Comparison of ENCODE assay signal across 1 cellular context in the genomic region with DNA sequence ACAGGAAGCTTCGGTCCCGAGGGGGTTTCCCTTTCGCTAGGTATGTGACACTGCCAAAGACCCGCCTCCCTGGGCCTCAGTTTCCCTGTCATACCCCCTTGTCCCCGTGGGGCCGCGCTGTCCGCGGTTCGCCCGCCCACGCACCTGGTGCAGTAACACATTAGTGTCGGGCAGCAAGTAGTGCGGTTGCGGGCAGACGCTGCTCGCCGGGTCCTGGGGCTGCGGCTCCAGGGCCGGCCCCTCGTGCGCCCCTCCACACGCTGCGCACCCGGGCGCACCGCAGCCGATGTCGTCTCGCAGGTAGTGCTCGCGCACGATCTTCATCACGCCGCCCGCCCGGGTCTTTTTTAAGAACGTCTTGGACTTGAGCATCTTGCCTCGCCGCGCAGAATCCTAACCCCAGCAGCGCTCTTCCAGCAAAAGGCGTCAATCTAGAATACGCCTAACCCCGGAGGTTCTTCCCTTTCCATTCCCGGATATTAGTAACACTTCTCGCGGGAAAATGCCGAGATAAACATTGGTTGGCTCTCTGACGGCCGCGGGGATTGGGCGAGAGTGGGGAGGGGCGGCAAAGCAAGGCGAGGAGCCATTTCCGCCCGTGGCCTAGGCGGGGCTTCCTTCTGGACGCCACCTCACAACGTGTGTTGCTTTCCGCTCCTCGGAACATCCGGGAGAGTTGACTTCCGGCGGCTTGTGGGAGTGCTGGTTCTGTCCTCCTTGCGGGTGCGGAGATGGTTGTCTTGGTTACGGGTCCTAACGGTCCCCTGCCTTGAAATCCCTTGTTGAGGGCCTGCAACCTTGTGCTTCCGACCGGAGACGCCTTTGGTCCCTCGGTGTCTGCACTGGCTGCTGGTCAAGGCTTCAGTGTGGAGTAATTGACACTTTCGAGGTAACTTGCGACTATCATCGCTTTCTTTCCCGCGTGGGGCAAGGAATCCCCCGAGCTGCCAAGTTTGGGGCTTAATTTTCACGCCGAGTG.
TF ChIP-seq lines count a peak whose summit lies in the region.

A gene with protein sequence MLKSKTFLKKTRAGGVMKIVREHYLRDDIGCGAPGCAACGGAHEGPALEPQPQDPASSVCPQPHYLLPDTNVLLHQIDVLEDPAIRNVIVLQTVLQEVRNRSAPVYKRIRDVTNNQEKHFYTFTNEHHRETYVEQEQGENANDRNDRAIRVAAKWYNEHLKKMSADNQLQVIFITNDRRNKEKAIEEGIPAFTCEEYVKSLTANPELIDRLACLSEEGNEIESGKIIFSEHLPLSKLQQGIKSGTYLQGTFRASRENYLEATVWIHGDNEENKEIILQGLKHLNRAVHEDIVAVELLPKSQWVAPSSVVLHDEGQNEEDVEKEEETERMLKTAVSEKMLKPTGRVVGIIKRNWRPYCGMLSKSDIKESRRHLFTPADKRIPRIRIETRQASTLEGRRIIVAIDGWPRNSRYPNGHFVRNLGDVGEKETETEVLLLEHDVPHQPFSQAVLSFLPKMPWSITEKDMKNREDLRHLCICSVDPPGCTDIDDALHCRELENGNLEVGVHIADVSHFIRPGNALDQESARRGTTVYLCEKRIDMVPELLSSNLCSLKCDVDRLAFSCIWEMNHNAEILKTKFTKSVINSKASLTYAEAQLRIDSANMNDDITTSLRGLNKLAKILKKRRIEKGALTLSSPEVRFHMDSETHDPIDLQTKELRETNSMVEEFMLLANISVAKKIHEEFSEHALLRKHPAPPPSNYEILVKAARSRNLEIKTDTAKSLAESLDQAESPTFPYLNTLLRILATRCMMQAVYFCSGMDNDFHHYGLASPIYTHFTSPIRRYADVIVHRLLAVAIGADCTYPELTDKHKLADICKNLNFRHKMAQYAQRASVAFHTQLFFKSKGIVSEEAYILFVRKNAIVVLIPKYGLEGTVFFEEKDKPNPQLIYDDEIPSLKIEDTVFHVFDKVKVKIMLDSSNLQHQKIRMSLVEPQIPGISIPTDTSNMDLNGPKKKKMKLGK (minus strand): TSS at position 440 of the 979 bp plus-strand sequence. CDS start 68 bp downstream, at position 372.
A gene with protein sequence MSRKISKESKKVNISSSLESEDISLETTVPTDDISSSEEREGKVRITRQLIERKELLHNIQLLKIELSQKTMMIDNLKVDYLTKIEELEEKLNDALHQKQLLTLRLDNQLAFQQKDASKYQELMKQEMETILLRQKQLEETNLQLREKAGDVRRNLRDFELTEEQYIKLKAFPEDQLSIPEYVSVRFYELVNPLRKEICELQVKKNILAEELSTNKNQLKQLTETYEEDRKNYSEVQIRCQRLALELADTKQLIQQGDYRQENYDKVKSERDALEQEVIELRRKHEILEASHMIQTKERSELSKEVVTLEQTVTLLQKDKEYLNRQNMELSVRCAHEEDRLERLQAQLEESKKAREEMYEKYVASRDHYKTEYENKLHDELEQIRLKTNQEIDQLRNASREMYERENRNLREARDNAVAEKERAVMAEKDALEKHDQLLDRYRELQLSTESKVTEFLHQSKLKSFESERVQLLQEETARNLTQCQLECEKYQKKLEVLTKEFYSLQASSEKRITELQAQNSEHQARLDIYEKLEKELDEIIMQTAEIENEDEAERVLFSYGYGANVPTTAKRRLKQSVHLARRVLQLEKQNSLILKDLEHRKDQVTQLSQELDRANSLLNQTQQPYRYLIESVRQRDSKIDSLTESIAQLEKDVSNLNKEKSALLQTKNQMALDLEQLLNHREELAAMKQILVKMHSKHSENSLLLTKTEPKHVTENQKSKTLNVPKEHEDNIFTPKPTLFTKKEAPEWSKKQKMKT (plus strand): TSS at position 673 of the 979 bp plus-strand sequence. CDS start 1,337 bp downstream, outside the sequence.

TF ChIP-seq in HepG2, 621 proteins besides CTCF, POLR2A, EP300 and RAD21 (continued from another document and continues in another):
- TF ChIP-seq, protein P1, sequence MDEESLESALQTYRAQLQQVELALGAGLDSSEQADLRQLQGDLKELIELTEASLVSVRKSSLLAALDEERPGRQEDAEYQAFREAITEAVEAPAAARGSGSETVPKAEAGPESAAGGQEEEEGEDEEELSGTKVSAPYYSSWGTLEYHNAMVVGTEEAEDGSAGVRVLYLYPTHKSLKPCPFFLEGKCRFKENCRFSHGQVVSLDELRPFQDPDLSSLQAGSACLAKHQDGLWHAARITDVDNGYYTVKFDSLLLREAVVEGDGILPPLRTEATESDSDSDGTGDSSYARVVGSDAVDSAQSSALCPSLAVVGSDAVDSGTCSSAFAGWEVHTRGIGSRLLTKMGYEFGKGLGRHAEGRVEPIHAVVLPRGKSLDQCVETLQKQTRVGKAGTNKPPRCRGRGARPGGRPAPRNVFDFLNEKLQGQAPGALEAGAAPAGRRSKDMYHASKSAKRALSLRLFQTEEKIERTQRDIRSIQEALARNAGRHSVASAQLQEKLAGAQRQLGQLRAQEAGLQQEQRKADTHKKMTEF (CRISPR knock-in tag; IDR thresholded peaks at IDR 0.05) = peak; percentile 75
- TF ChIP-seq ZNF543 (CRISPR knock-in tag; IDR thresholded peaks at IDR 0.05) (no peak), NBN (conservative IDR thresholded peaks at IDR 0.05) (no peak), PPARG (CRISPR knock-in tag; conservative IDR thresholded peaks at IDR 0.05) (no peak), MXD4 (CRISPR knock-in tag; IDR thresholded peaks at IDR 0.05) (0 out of 2 replicates have a peak, but pooled peaks have one; percentile 41), BCL6 (CRISPR knock-in tag; IDR thresholded peaks at IDR 0.05) (peak; percentile 6; the same call in 1 of the 2 replicates), ZNF121 (CRISPR knock-in tag; IDR thresholded peaks at IDR 0.05) (no peak), SP5 (CRISPR knock-in tag; IDR thresholded peaks at IDR 0.05; ENCODE audit: borderline replicate concordance, low read depth) (0 out of 2 replicates have a peak, but pooled peaks have one; percentile 10), MAFK (conservative IDR thresholded peaks at IDR 0.05 in 1 of 2, IDR thresholded peaks at IDR 0.05 in 1 of 2; ENCODE audit: low read length in 2 of 2) (no peak), SOX5 (CRISPR knock-in tag; IDR thresholded peaks at IDR 0.05; ENCODE audit: borderline replicate concordance) (peak; percentile 39; the same call in 1 of the 2 replicates), FIP1L1 (IDR thresholded peaks at IDR 0.05; ENCODE audit: borderline replicate concordance, insufficient read depth, low read depth, low read length) (no peak), ZSCAN22 (CRISPR knock-in tag; IDR thresholded peaks at IDR 0.05) (no peak), ZSCAN12 (CRISPR knock-in tag; IDR thresholded peaks at IDR 0.05) (no peak), ZNF225 (CRISPR knock-in tag; IDR thresholded peaks at IDR 0.05) (no peak), FOXM1 (CRISPR knock-in tag; IDR thresholded peaks at IDR 0.05) (no peak), PCBP2 (optimal IDR thresholded peaks at IDR 0.05; ENCODE audit: low read depth, low read length, poor library complexity, severe bottlenecking) (no peak), NFATC3 (CRISPR knock-in tag; IDR thresholded peaks at IDR 0.05) (no peak), ERF (CRISPR knock-in tag; IDR thresholded peaks at IDR 0.05) (peak; percentile 74; the same call in 1 of the 2 replicates), FOSL2 (CRISPR knock-in tag; IDR thresholded peaks at IDR 0.05) (peak; percentile 42; the same call in 1 of the 2 replicates), ZNF274 (CRISPR knock-in tag; IDR thresholded peaks at IDR 0.05) (no peak; the same call in 1 of the 2 replicates)
- TF ChIP-seq, protein P2, sequence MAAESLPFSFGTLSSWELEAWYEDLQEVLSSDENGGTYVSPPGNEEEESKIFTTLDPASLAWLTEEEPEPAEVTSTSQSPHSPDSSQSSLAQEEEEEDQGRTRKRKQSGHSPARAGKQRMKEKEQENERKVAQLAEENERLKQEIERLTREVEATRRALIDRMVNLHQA (CRISPR knock-in tag; IDR thresholded peaks at IDR 0.05) = no peak
- TF ChIP-seq, protein P3, sequence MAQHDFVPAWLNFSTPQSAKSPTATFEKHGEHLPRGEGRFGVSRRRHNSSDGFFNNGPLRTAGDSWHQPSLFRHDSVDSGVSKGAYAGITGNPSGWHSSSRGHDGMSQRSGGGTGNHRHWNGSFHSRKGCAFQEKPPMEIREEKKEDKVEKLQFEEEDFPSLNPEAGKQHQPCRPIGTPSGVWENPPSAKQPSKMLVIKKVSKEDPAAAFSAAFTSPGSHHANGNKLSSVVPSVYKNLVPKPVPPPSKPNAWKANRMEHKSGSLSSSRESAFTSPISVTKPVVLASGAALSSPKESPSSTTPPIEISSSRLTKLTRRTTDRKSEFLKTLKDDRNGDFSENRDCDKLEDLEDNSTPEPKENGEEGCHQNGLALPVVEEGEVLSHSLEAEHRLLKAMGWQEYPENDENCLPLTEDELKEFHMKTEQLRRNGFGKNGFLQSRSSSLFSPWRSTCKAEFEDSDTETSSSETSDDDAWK (CRISPR knock-in tag; IDR thresholded peaks at IDR 0.05) = no peak
- TF ChIP-seq, protein P4, sequence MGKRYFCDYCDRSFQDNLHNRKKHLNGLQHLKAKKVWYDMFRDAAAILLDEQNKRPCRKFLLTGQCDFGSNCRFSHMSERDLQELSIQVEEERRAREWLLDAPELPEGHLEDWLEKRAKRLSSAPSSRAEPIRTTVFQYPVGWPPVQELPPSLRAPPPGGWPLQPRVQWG (CRISPR knock-in tag; IDR thresholded peaks at IDR 0.05; ENCODE audit: borderline replicate concordance, low read depth) = no peak
- TF ChIP-seq, protein P5, sequence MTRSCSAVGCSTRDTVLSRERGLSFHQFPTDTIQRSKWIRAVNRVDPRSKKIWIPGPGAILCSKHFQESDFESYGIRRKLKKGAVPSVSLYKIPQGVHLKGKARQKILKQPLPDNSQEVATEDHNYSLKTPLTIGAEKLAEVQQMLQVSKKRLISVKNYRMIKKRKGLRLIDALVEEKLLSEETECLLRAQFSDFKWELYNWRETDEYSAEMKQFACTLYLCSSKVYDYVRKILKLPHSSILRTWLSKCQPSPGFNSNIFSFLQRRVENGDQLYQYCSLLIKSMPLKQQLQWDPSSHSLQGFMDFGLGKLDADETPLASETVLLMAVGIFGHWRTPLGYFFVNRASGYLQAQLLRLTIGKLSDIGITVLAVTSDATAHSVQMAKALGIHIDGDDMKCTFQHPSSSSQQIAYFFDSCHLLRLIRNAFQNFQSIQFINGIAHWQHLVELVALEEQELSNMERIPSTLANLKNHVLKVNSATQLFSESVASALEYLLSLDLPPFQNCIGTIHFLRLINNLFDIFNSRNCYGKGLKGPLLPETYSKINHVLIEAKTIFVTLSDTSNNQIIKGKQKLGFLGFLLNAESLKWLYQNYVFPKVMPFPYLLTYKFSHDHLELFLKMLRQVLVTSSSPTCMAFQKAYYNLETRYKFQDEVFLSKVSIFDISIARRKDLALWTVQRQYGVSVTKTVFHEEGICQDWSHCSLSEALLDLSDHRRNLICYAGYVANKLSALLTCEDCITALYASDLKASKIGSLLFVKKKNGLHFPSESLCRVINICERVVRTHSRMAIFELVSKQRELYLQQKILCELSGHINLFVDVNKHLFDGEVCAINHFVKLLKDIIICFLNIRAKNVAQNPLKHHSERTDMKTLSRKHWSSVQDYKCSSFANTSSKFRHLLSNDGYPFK (CRISPR knock-in tag; IDR thresholded peaks at IDR 0.05; ENCODE audit: borderline replicate concordance) = peak; percentile 80; the same call in 1 of the 2 replicates
- TF ChIP-seq, protein P6, sequence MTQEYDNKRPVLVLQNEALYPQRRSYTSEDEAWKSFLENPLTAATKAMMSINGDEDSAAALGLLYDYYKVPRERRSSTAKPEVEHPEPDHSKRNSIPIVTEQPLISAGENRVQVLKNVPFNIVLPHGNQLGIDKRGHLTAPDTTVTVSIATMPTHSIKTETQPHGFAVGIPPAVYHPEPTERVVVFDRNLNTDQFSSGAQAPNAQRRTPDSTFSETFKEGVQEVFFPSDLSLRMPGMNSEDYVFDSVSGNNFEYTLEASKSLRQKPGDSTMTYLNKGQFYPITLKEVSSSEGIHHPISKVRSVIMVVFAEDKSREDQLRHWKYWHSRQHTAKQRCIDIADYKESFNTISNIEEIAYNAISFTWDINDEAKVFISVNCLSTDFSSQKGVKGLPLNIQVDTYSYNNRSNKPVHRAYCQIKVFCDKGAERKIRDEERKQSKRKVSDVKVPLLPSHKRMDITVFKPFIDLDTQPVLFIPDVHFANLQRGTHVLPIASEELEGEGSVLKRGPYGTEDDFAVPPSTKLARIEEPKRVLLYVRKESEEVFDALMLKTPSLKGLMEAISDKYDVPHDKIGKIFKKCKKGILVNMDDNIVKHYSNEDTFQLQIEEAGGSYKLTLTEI (CRISPR knock-in tag; conservative IDR thresholded peaks at IDR 0.05) = no peak
- TF ChIP-seq, protein P7, sequence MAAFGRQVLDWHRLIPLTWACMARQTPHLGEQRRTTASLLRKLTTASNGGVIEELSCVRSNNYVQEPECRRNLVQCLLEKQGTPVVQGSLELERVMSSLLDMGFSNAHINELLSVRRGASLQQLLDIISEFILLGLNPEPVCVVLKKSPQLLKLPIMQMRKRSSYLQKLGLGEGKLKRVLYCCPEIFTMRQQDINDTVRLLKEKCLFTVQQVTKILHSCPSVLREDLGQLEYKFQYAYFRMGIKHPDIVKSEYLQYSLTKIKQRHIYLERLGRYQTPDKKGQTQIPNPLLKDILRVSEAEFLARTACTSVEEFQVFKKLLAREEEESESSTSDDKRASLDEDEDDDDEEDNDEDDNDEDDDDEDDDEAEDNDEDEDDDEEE (CRISPR knock-in tag; IDR thresholded peaks at IDR 0.05) = no peak
